In the genomic region with DNA sequence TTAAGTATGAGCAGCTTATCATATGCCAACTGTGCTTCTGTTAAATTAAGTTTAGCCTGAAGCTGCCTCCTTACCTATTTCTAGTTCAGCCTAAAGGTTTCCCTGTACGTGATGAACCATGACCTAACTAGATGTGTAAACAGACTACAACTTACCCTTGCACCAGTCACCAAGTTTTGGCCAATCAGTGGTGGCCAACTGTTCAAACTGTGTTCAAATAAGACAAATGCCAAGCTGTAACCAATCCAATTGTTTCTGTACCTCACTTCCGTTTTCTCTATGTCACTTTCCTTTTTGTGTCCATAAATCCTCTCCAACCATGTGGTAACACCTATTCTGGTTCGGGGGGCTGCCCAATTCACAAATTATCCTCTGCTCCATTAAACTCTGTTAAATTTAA, we compare ENCODE assay signal across 3 cellular contexts.
TF ChIP-seq lines count a peak whose summit lies in the region.

No MANE protein-coding gene starts in this region.

TF ChIP-seq in HCT116, 20 proteins besides CTCF, POLR2A, EP300 and RAD21:
- TF ChIP-seq CEBPB (IDR thresholded peaks at IDR 0.05; ENCODE audit: low read depth) (no peak), ZNF274 (IDR thresholded peaks at IDR 0.05; ENCODE audit: low read depth, low read length) (no peak), CBX3 (IDR thresholded peaks at IDR 0.05; ENCODE audit: low read depth) (no peak), SRF (IDR thresholded peaks at IDR 0.05; ENCODE audit: low read depth) (no peak), POLR2AphosphoS5 (IDR thresholded peaks at IDR 0.05; ENCODE audit: low read depth, low read length) (no peak), EZH2 (IDR thresholded peaks at IDR 0.05) (no peak), EZH2phosphoT487 (IDR thresholded peaks at IDR 0.05; ENCODE audit: borderline replicate concordance) (no peak), EGR1 (IDR thresholded peaks at IDR 0.05; ENCODE audit: low read depth) (no peak), FOSL1 (IDR thresholded peaks at IDR 0.05; ENCODE audit: low read depth) (no peak), ELF1 (IDR thresholded peaks at IDR 0.05; ENCODE audit: borderline replicate concordance, low read depth) (no peak), SP1 (IDR thresholded peaks at IDR 0.05; ENCODE audit: low read depth) (no peak)
- TF ChIP-seq, protein P1, sequence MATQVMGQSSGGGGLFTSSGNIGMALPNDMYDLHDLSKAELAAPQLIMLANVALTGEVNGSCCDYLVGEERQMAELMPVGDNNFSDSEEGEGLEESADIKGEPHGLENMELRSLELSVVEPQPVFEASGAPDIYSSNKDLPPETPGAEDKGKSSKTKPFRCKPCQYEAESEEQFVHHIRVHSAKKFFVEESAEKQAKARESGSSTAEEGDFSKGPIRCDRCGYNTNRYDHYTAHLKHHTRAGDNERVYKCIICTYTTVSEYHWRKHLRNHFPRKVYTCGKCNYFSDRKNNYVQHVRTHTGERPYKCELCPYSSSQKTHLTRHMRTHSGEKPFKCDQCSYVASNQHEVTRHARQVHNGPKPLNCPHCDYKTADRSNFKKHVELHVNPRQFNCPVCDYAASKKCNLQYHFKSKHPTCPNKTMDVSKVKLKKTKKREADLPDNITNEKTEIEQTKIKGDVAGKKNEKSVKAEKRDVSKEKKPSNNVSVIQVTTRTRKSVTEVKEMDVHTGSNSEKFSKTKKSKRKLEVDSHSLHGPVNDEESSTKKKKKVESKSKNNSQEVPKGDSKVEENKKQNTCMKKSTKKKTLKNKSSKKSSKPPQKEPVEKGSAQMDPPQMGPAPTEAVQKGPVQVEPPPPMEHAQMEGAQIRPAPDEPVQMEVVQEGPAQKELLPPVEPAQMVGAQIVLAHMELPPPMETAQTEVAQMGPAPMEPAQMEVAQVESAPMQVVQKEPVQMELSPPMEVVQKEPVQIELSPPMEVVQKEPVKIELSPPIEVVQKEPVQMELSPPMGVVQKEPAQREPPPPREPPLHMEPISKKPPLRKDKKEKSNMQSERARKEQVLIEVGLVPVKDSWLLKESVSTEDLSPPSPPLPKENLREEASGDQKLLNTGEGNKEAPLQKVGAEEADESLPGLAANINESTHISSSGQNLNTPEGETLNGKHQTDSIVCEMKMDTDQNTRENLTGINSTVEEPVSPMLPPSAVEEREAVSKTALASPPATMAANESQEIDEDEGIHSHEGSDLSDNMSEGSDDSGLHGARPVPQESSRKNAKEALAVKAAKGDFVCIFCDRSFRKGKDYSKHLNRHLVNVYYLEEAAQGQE (IDR thresholded peaks at IDR 0.05; ENCODE audit: low read depth): no peak
- TF ChIP-seq, protein P2, sequence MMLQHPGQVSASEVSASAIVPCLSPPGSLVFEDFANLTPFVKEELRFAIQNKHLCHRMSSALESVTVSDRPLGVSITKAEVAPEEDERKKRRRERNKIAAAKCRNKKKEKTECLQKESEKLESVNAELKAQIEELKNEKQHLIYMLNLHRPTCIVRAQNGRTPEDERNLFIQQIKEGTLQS (IDR thresholded peaks at IDR 0.05): no peak

TF ChIP-seq in K562, 482 proteins besides CTCF, POLR2A, EP300 and RAD21:
- no peak for TF ChIP-seq SIX5 (IDR thresholded peaks at IDR 0.05; ENCODE audit: borderline replicate concordance in 1 of 2, insufficient read depth in 1 of 2, low read depth in 1 of 2, low read length in 2 of 2)
- peak; percentile 66; the same call in 1 of the 2 replicates for TF ChIP-seq FOXM1 (IDR thresholded peaks at IDR 0.05; ENCODE audit: low read depth)
- no peak for TF ChIP-seq FOXM1 (CRISPR knock-in tag; IDR thresholded peaks at IDR 0.05; ENCODE audit: low read depth)

TF ChIP-seq in liver, 16 proteins besides CTCF, POLR2A, EP300 and RAD21:
- TF ChIP-seq, protein P3, sequence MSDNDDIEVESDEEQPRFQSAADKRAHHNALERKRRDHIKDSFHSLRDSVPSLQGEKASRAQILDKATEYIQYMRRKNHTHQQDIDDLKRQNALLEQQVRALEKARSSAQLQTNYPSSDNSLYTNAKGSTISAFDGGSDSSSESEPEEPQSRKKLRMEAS (IDR thresholded peaks at IDR 0.05): peak; percentile 44
- peak; percentile 57 to 60 for TF ChIP-seq HNF4A (conservative IDR thresholded peaks at IDR 0.05)
- peak; percentile 9 to 19 for TF ChIP-seq EGR1 (IDR thresholded peaks at IDR 0.05; ENCODE audit: low read depth in 2 of 2)
- TF ChIP-seq YY1 (IDR thresholded peaks at IDR 0.05): peak; percentile 47
- peak; percentile 83 for TF ChIP-seq FOXA1 (IDR thresholded peaks at IDR 0.05)
- peak in 1 of 2 donors; percentile 60 for TF ChIP-seq JUND (IDR thresholded peaks at IDR 0.05)
- no peak for TF ChIP-seq TAF1 (conservative IDR thresholded peaks at IDR 0.05)
- TF ChIP-seq, protein P4, sequence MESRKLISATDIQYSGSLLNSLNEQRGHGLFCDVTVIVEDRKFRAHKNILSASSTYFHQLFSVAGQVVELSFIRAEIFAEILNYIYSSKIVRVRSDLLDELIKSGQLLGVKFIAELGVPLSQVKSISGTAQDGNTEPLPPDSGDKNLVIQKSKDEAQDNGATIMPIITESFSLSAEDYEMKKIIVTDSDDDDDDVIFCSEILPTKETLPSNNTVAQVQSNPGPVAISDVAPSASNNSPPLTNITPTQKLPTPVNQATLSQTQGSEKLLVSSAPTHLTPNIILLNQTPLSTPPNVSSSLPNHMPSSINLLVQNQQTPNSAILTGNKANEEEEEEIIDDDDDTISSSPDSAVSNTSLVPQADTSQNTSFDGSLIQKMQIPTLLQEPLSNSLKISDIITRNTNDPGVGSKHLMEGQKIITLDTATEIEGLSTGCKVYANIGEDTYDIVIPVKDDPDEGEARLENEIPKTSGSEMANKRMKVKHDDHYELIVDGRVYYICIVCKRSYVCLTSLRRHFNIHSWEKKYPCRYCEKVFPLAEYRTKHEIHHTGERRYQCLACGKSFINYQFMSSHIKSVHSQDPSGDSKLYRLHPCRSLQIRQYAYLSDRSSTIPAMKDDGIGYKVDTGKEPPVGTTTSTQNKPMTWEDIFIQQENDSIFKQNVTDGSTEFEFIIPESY (IDR thresholded peaks at IDR 0.05): peak; percentile 20
- no peak for TF ChIP-seq NR2F2 (IDR thresholded peaks at IDR 0.05)
- TF ChIP-seq HNF4G (IDR thresholded peaks at IDR 0.05): no peak
- peak; percentile 66 to 87 for TF ChIP-seq GABPA (IDR thresholded peaks at IDR 0.05 in 1 of 2, conservative IDR thresholded peaks at IDR 0.05 in 1 of 2)
- TF ChIP-seq, protein P2 (IDR thresholded peaks at IDR 0.05): no peak
- TF ChIP-seq, protein P1 (IDR thresholded peaks at IDR 0.05): peak; percentile 72
- TF ChIP-seq RXRA (IDR thresholded peaks at IDR 0.05): peak; percentile 65 to 81
- TF ChIP-seq SP1 (IDR thresholded peaks at IDR 0.05): peak; percentile 93
- TF ChIP-seq FOXA2 (IDR thresholded peaks at IDR 0.05): peak; percentile 87
